ENCODE assay signal across 9 cellular contexts in genomic region chr14:69571879-69572633, GRCh38. TPM values are rescaled to one million over a fixed set of nuclear protein-coding genes. Genes with fewer than 3 reads are reported as not detected.
DNase-seq lines count a peak whose midpoint lies in the region; FAIRE-seq and TF ChIP-seq lines count a peak whose summit lies in the region.
"Had no signal": no experiment of that assay in that cellular context is flagged by ENCODE, and none has a peak within 500 bp of the region (broad histone marks: within the 10 kb centered on the region; RNA-seq: fewer than 3 reads in every experiment).

No MANE protein-coding gene starts in this region.

- H3K36me3 Mint-ChIP-seq in MCF 10A (ENCODE audit: insufficient read depth, unreplicated experiment): no peaks in the 10 kb centered on the region

- no peaks in the 10 kb centered on the region for H3K36me3 ChIP-seq in breast epithelium
- H3K36me3 ChIP-seq in adrenal gland (replicated peaks in 1 of 2): no peaks in the 10 kb centered on the region
- H3K36me3 ChIP-seq: neutrophil had no signal

- peaks cover 58% of the 10 kb centered on the region for H3K27me3 Mint-ChIP-seq in MCF 10A (ENCODE audit: insufficient read depth, unreplicated experiment)

- TF ChIP-seq POLR2A in breast epithelium (IDR thresholded peaks at IDR 0.05) (no peak), adrenal gland (IDR thresholded peaks at IDR 0.05) (no peak)

- peaks cover 6% of the 10 kb centered on the region for H3K4me1 Mint-ChIP-seq in MCF 10A (ENCODE audit: insufficient read depth, unreplicated experiment)

- no peak overlapping the region for H3K4me3 Mint-ChIP-seq in MCF 10A (ENCODE audit: unreplicated experiment)

- intact Hi-C loops in breast epithelium (cut with DNase I; ENCODE audit: low total_unique reads): no loop called here
- intact Hi-C loops in MCF 10A (cut with micrococcal nuclease): no loop called here
- intact Hi-C loops in adrenal gland (cut with DNase I): loop anchor here (2.0 to 5.0 kb wide), 2 partner anchors 33 to 35 kb away; no protein-coding TSS in a partner anchor

- peak overlapping the region; percentile 23 to 62 (median 50) for H3K4me3 ChIP-seq in breast epithelium
- peak overlapping the region in 1 of 4 donors; percentile 59 for H3K4me3 ChIP-seq in adrenal gland

- H3K27me3 ChIP-seq in breast epithelium: peaks cover 5 to 81% of the 10 kb centered on the region in 2 donors
- H3K27me3 ChIP-seq in adrenal gland: peaks cover 68% of the 10 kb centered on the region

- 1 to 3% (median 2%) methylated on average over 17 to 101 of the region's 101 CpGs; no CpG with 5 or more reads in 1 of the 4 donors for WGBS in adrenal gland, 4 donors

- no peaks in the 10 kb centered on the region for H3K9me3 Mint-ChIP-seq in MCF 10A (ENCODE audit: unreplicated experiment)

- no TSS peak for BruUV-seq in MCF 10A (replicated peaks; lab: Mats Ljungman, UMichigan)

- no peak for FAIRE-seq in urothelium cell line (lab: Jason Lieb, UNC)

- H3K27ac ChIP-seq in breast epithelium (no peak overlapping the region), adrenal gland (no peak overlapping the region)
- H3K27ac ChIP-seq: neutrophil had no signal

- CTCF ChIA-PET in MCF 10A (lab: Yijun Ruan, JAX): interaction anchor here (1.1 to 7.4 kb wide), 4 partner anchors 8 to 40 kb away, joined by 3 to 113 read pairs (median 26); no protein-coding TSS in a partner anchor

- peaks cover 0 to 3% of the 10 kb centered on the region in 2 donors for H3K9me3 ChIP-seq in breast epithelium
- no peaks in the 10 kb centered on the region for H3K9me3 ChIP-seq in adrenal gland (replicated peaks in 1 of 3)
- H3K9me3 ChIP-seq: neutrophil had no signal

- no peak for TF ChIP-seq CTCF in breast epithelium (IDR thresholded peaks at IDR 0.05)
- no peak for TF ChIP-seq CTCF in MCF 10A (IDR thresholded peaks at IDR 0.05; ENCODE audit: unreplicated experiment)
- TF ChIP-seq CTCF in adrenal gland (IDR thresholded peaks at IDR 0.05): no peak

- DNase-seq in breast epithelium (ENCODE audit: low spot score in 2 of 2): no peak
- no peak for DNase-seq in MCF 10A (ENCODE audit: unreplicated experiment)
- peak in 4 of 7 donors; percentile 20 to 61 (median 30) for DNase-seq in adrenal gland
- DNase-seq in kidney tubule cell (ENCODE audit: low spot score): peak; percentile 52
- DNase-seq in urothelium cell line (ENCODE audit: low spot score): peak; percentile 48
- DNase-seq in NCI-H146 (lab: John Stamatoyannopoulos, UW): no peak
- no peak for DNase-seq in NCI-H2081 (lab: John Stamatoyannopoulos, UW)
- DNase-seq in activated effector memory CD4-positive, alpha-beta T cell treated with Interleukin-2 at 50 U/mL for 16 hours: no peak

- POLR2A ChIA-PET in MCF 10A (lab: Yijun Ruan, JAX): no interaction called here

- H3K27ac Mint-ChIP-seq in MCF 10A (ENCODE audit: low read depth, unreplicated experiment): no peak overlapping the region

- H3K4me1 ChIP-seq in breast epithelium (peaks cover 5 to 17% of the 10 kb centered on the region in 2 donors), adrenal gland (replicated peaks in 1 of 2) (peaks cover 5 to 28% of the 10 kb centered on the region in 2 donors)

RNA-seq across cellular contexts. Expression of gene CCDC177, which starts 2.6 kb away (rescaled TPM):
- total RNA-seq in breast epithelium: under 1 TPM in 2 of 3 donors, not detected in 1; 0.29 to 0.33 TPM
- total RNA-seq in MCF 10A (2022): not detected in 2 replicates
- under 1 TPM in 6 of 8 donors, not detected in 2; 0.04 to 0.61 (median 0.34) TPM for total RNA-seq in adrenal gland
- under 1 TPM in 2 of 3 donors, not detected in 1; 0.07 to 0.40 TPM for polyA plus RNA-seq in adrenal gland

RNA-seq across cellular contexts. Expression of gene SUSD6, which starts 39.3 kb away (rescaled TPM):
- 10 to 100 TPM; 30.2 to 55.9 (median 55.7) TPM for total RNA-seq in breast epithelium
- 27.7 and 32.1 TPM in 2 replicates for total RNA-seq in MCF 10A (2022)
- total RNA-seq in adrenal gland: 10 to 100 TPM; 33.3 to 75.5 (median 52.0) TPM
- 10 to 100 TPM in 1 of 3 donors, 1 to 10 TPM in 2; 7.8 to 22.8 (median 9.3) TPM for polyA plus RNA-seq in adrenal gland

Comparison
In these comparisons a context has a peak if more than half of its experiments do, and no peak if none do; other contexts are left out.
1. DNase-seq: peak in adrenal gland (4 of 7), kidney tubule cell (single experiment) and urothelium cell line (single experiment); none in breast epithelium (0 of 2), MCF 10A (single experiment), NCI-H146 (single experiment), NCI-H2081 (0 of 2) and activated effector memory CD4-positive, alpha-beta T cell treated with Interleukin-2 at 50 U/mL for 16 hours (single experiment).
2. intact Hi-C loops: an anchor here in adrenal gland (2.0 to 5.0 kb wide); none called in breast epithelium and MCF 10A.